14 cellular contexts compared by ENCODE assay signal in the genomic region with DNA sequence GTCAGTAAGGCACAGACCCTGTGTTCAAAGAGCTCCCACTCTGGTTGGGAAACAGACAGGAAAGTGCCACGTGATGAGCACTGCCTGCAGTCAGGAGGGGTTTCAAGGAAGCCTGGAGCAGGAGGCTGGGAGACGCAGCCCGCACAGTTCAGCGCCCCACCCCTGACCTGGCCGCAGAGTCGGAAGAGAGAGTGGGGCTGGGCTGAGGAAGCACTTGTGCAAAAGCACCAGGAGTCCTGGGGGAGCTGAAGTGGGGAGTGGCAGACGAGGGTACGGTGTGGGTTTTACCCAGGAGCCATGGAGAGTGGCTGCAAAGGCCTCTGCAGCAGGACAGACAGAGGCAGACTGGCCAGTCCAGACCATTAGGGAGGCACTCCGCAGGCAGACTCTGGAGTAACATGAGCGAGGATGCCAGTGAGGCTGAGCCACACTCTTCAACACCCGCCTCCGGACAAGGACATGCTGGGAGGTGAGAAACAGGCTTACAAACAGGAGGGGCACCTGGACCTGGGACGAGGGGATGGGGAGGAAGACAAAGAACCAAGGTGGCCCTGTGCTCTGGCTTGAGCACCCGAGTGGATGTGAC.
DNase-seq lines count a peak whose midpoint lies in the region; ATAC-seq lines count a peak whose summit lies in the region.
"Had no signal": no experiment of that assay in that cellular context is flagged by ENCODE, and none has a peak within 500 bp of the region (broad histone marks: within the 10 kb centered on the region; RNA-seq: fewer than 3 reads in every experiment).

No MANE protein-coding gene starts in this region.

- CTCF ChIA-PET in activated CD4-positive, alpha-beta memory T cell treated with anti-CD3 and anti-CD28 coated beads for 36 hours (lab: Charles Lee) = interaction anchor here (0.8 kb wide), 1 partner anchor 20 kb away, joined by 3 read pairs; no protein-coding TSS in a partner anchor

- DNase-seq in activated naive CD4-positive, alpha-beta T cell treated with anti-CD3 and anti-CD28 coated beads, Interleukin-2, amount 50 U/mL, for 16 hours = no peak
- DNase-seq in activated CD4-positive, alpha-beta memory T cell treated with anti-CD3 and anti-CD28 coated beads for 36 hours = no peak
- no peak for DNase-seq in immature natural killer cell
- DNase-seq in stimulated activated naive B cell treated with anti-CD40 and anti-IgM and Interleukin-4, amounts not matched to agents 10 μg/mL and 1 μg/mL and 100 μg/mL, for 72 hours = no peak
- no peak for DNase-seq in SHP77 (lab: John Stamatoyannopoulos, UW)
- DNase-seq in HPDE6-E6E7 (ENCODE audit: extremely low spot score) = no peak
- DNase-seq in posterior vena cava (ENCODE audit: low spot score) = no peak
- DNase-seq: colonic mucosa; NCI-H1436; NCI-H345; PC-9; stimulated activated CD4-positive, alpha-beta T cell treated with anti-CD3 and anti-CD28 coated beads, Interleukin-1b, Interleukin-23, amount 100 ng/mL, for 48 hours had no signal

- no peak for ATAC-seq in stimulated activated naive B cell treated with anti-CD40 and anti-IgM and Interleukin-4, amounts not matched to agents 10 μg/mL and 1 μg/mL and 100 μg/mL, for 72 hours (replicated peaks)
- ATAC-seq: HepG2 had no signal

- POLR2A ChIA-PET in activated CD4-positive, alpha-beta memory T cell treated with anti-CD3 and anti-CD28 coated beads for 36 hours (lab: Charles Lee) = interaction anchor here (0.6 to 2.0 kb wide), 3 partner anchors 19 to 70 kb away, joined by 3 to 5 read pairs (median 4); no protein-coding TSS in a partner anchor

- peak overlapping the region; percentile 96 for H3K27ac Mint-ChIP-seq in activated naive CD4-positive, alpha-beta T cell treated with anti-CD3 and anti-CD28 coated beads, Interleukin-2, amount 50 U/mL, for 24 hours
- peak overlapping the region; percentile 71 for H3K27ac Mint-ChIP-seq in activated CD4-positive, alpha-beta memory T cell treated with anti-CD3 and anti-CD28 coated beads for 36 hours
- peak overlapping the region; percentile 92 to 100 (median 96) for H3K27ac Mint-ChIP-seq in immature natural killer cell
- peak overlapping the region; percentile 93 for H3K27ac Mint-ChIP-seq in stimulated activated naive B cell treated with anti-CD40 and anti-IgM and Interleukin-4, amounts not matched to agents 10 μg/mL and 1 μg/mL and 100 μg/mL, for 72 hours

- H3K4me3 Mint-ChIP-seq in activated naive CD4-positive, alpha-beta T cell treated with anti-CD3 and anti-CD28 coated beads, Interleukin-2, amount 50 U/mL, for 24 hours = peak overlapping the region; percentile 3
- no peak overlapping the region for H3K4me3 Mint-ChIP-seq in activated CD4-positive, alpha-beta memory T cell treated with anti-CD3 and anti-CD28 coated beads for 36 hours
- H3K4me3 Mint-ChIP-seq in immature natural killer cell = peak overlapping the region; percentile 46 to 72 (median 58)
- peak overlapping the region in 1 of 2 donors; percentile 5 for H3K4me3 Mint-ChIP-seq in stimulated activated naive B cell treated with anti-CD40 and anti-IgM and Interleukin-4, amounts not matched to agents 10 μg/mL and 1 μg/mL and 100 μg/mL, for 72 hours

- peaks cover 8% of the 10 kb centered on the region for H3K36me3 Mint-ChIP-seq in activated naive CD4-positive, alpha-beta T cell treated with anti-CD3 and anti-CD28 coated beads, Interleukin-2, amount 50 U/mL, for 24 hours
- H3K36me3 Mint-ChIP-seq in activated CD4-positive, alpha-beta memory T cell treated with anti-CD3 and anti-CD28 coated beads for 36 hours = peaks cover 15% of the 10 kb centered on the region
- H3K36me3 Mint-ChIP-seq in immature natural killer cell = peaks cover 0 to 41% (median 7%) of the 10 kb centered on the region in 3 donors
- H3K36me3 Mint-ChIP-seq in stimulated activated naive B cell treated with anti-CD40 and anti-IgM and Interleukin-4, amounts not matched to agents 10 μg/mL and 1 μg/mL and 100 μg/mL, for 72 hours = peaks cover 44 to 67% of the 10 kb centered on the region in 2 donors

- no peaks in the 10 kb centered on the region for H3K27me3 Mint-ChIP-seq in activated naive CD4-positive, alpha-beta T cell treated with anti-CD3 and anti-CD28 coated beads, Interleukin-2, amount 50 U/mL, for 24 hours
- H3K27me3 Mint-ChIP-seq in activated CD4-positive, alpha-beta memory T cell treated with anti-CD3 and anti-CD28 coated beads for 36 hours = no peaks in the 10 kb centered on the region
- peaks cover 2 to 41% (median 29%) of the 10 kb centered on the region in 3 donors for H3K27me3 Mint-ChIP-seq in immature natural killer cell (ENCODE audit: low read depth in 3 of 3)
- no peaks in the 10 kb centered on the region for H3K27me3 Mint-ChIP-seq in stimulated activated naive B cell treated with anti-CD40 and anti-IgM and Interleukin-4, amounts not matched to agents 10 μg/mL and 1 μg/mL and 100 μg/mL, for 72 hours

- intact Hi-C loops in activated CD4-positive, alpha-beta memory T cell treated with anti-CD3 and anti-CD28 coated beads for 36 hours (cut with micrococcal nuclease) = no loop called here
- intact Hi-C loops in posterior vena cava (cut with DNase I) = loop anchor here in 1 of 2 donors (5.0 kb wide), 1 partner anchor 617 kb away; the partner anchor contains the start of gene FBLN5

- peaks cover 86% of the 10 kb centered on the region for H3K4me1 Mint-ChIP-seq in activated naive CD4-positive, alpha-beta T cell treated with anti-CD3 and anti-CD28 coated beads, Interleukin-2, amount 50 U/mL, for 24 hours
- peaks cover 62% of the 10 kb centered on the region for H3K4me1 Mint-ChIP-seq in activated CD4-positive, alpha-beta memory T cell treated with anti-CD3 and anti-CD28 coated beads for 36 hours (ENCODE audit: low read depth)
- peaks cover 84 to 87% of the 10 kb centered on the region in 2 donors for H3K4me1 Mint-ChIP-seq in immature natural killer cell
- peaks cover 54 to 98% of the 10 kb centered on the region in 2 donors for H3K4me1 Mint-ChIP-seq in stimulated activated naive B cell treated with anti-CD40 and anti-IgM and Interleukin-4, amounts not matched to agents 10 μg/mL and 1 μg/mL and 100 μg/mL, for 72 hours

- no peaks in the 10 kb centered on the region for H3K9me3 Mint-ChIP-seq in activated naive CD4-positive, alpha-beta T cell treated with anti-CD3 and anti-CD28 coated beads, Interleukin-2, amount 50 U/mL, for 24 hours
- H3K9me3 Mint-ChIP-seq in activated CD4-positive, alpha-beta memory T cell treated with anti-CD3 and anti-CD28 coated beads for 36 hours = no peaks in the 10 kb centered on the region
- no peaks in the 10 kb centered on the region for H3K9me3 Mint-ChIP-seq in immature natural killer cell
- no peaks in the 10 kb centered on the region for H3K9me3 Mint-ChIP-seq in stimulated activated naive B cell treated with anti-CD40 and anti-IgM and Interleukin-4, amounts not matched to agents 10 μg/mL and 1 μg/mL and 100 μg/mL, for 72 hours
